Comparison of ENCODE assay signal across 17 cellular contexts in genomic region chr14:56340921-56341320, GRCh38.
DNase-seq lines count a peak whose midpoint lies in the region; ATAC-seq and TF ChIP-seq lines count a peak whose summit lies in the region.
"Had no signal": no experiment of that assay in that cellular context is flagged by ENCODE, and none has a peak within 500 bp of the region (broad histone marks: within the 10 kb centered on the region; RNA-seq: fewer than 3 reads in every experiment).

No MANE protein-coding gene starts in this region.

- DNase-seq in SHP77 (lab: John Stamatoyannopoulos, UW) (peak; percentile 30 to 51), fibroblast of lung (ENCODE audit: low read depth in 2 of 2) (no peak), DMS 273 (lab: John Stamatoyannopoulos, UW; ENCODE audit: unreplicated experiment) (no peak)
- no peak for DNase-seq in activated CD4-positive, alpha-beta T cell treated with anti-CD3 and anti-CD28 coated beads, Interleukin-2, amount 50 U/mL, for 1 hour
- DNase-seq in stimulated activated CD8-positive, alpha-beta memory T cell treated with anti-CD3 and anti-CD28 coated beads, Interleukin-4, amount 100 ng/mL, for 48 hours: no peak
- DNase-seq: Caco-2, DMS53, HCEC 1CT, Karpas-422, NCI-H187 treated with DMSO at 0.1 percent for 48 hours, NCI-H446, NCI-H748 treated with DMSO at 0.1 percent for 48 hours, SIG-M5 had no signal

- H3K4me1 ChIP-seq in BLaER1 treated with 17β-estradiol and CSF1 and Interleukin-3, amounts not matched to agents 10 nM and 100 nM: peaks cover 48 to 65% (median 59%) of the 10 kb centered on the region in 10 experiments
- H3K4me1 ChIP-seq in fibroblast of lung (ENCODE audit: control insufficient read depth, extremely low read depth, insufficient read depth, low read length) (peaks cover 26% of the 10 kb centered on the region), skeletal muscle tissue (ENCODE audit: control insufficient read depth in 3 of 3, insufficient read depth in 3 of 3, low read length in 3 of 3) (peaks cover 12 to 24% (median 19%) of the 10 kb centered on the region in 3 donors)

- H3K36me3 ChIP-seq in BLaER1 treated with 17β-estradiol and CSF1 and Interleukin-3, amounts not matched to agents 10 nM and 100 nM: no peaks in the 10 kb centered on the region
- no peaks in the 10 kb centered on the region for H3K36me3 ChIP-seq in fibroblast of lung (ENCODE audit: control insufficient read depth, insufficient read depth, low read length)
- no peaks in the 10 kb centered on the region for H3K36me3 ChIP-seq in skeletal muscle tissue (ENCODE audit: control insufficient read depth in 3 of 3, insufficient read depth in 3 of 3, low read length in 3 of 3)

- H3K27ac ChIP-seq in BLaER1 treated with 17β-estradiol and CSF1 and Interleukin-3, amounts not matched to agents 10 nM and 100 nM: peak overlapping the region in 7 of 11 experiments; percentile 21 to 78 (median 66); a peak in 8 of 22 replicates
- peak overlapping the region; percentile 59 for H3K27ac ChIP-seq in fibroblast of lung (ENCODE audit: insufficient read depth, low read length)
- peak overlapping the region; percentile 55 for H3K27ac ChIP-seq in skeletal muscle tissue (ENCODE audit: low read depth, low read length)
- H3K27ac ChIP-seq: HL-60 had no signal

- TF ChIP-seq CTCF in fibroblast of lung (conservative IDR thresholded peaks at IDR 0.05 in 1 of 2, IDR thresholded peaks at IDR 0.05 in 1 of 2; ENCODE audit: low read depth in 1 of 2, low read length in 2 of 2): no peak

- ATAC-seq in HG03097 (IDR thresholded peaks at IDR 0.05; ENCODE audit: low FRiP score, unreplicated experiment): no peak

- peaks cover 0 to 8% (median 0%) of the 10 kb centered on the region in 11 experiments; a peak in 5 of 22 replicates for H3K9me3 ChIP-seq in BLaER1 treated with 17β-estradiol and CSF1 and Interleukin-3, amounts not matched to agents 10 nM and 100 nM (replicated peaks in 1 of 11)
- H3K9me3 ChIP-seq in fibroblast of lung (ENCODE audit: control insufficient read depth, insufficient read depth, low read depth, low read length) (no peaks in the 10 kb centered on the region), skeletal muscle tissue (ENCODE audit: control insufficient read depth in 3 of 3, low read length in 3 of 3) (no peaks in the 10 kb centered on the region)
- H3K9me3 ChIP-seq: Caco-2 had no signal

- peak overlapping the region in 2 of 11 experiments; percentile 19 to 69; a peak in 1 of 22 replicates for H3K9ac ChIP-seq in BLaER1 treated with 17β-estradiol and CSF1 and Interleukin-3, amounts not matched to agents 10 nM and 100 nM
- H3K9ac ChIP-seq in fibroblast of lung (ENCODE audit: insufficient read depth, low read length): no peak overlapping the region
- no peak overlapping the region for H3K9ac ChIP-seq in skeletal muscle tissue (ENCODE audit: low read depth in 1 of 3, low read length in 3 of 3)

- no peak overlapping the region for H3K4me3 ChIP-seq in BLaER1 treated with 17β-estradiol and CSF1 and Interleukin-3, amounts not matched to agents 10 nM and 100 nM
- H3K4me3 ChIP-seq in fibroblast of lung (replicated peaks in 1 of 4; ENCODE audit: control extremely low read depth in 1 of 4, insufficient read depth in 1 of 4, low read depth in 3 of 4, low read length in 4 of 4): no peak overlapping the region
- H3K4me3 ChIP-seq in skeletal muscle tissue (ENCODE audit: low read length in 3 of 3): no peak overlapping the region

- H3K79me2 ChIP-seq in fibroblast of lung (ENCODE audit: control insufficient read depth, insufficient read depth, low read length): no peaks in the 10 kb centered on the region

- no peaks in the 10 kb centered on the region for H4K20me1 ChIP-seq in BLaER1 treated with 17β-estradiol and CSF1 and Interleukin-3, amounts not matched to agents 10 nM and 100 nM
- no peaks in the 10 kb centered on the region for H4K20me1 ChIP-seq in fibroblast of lung (ENCODE audit: control insufficient read depth, extremely low read depth, insufficient read depth, low read length)

- H2AFZ ChIP-seq in fibroblast of lung (ENCODE audit: low read length): no peak overlapping the region

- no peaks in the 10 kb centered on the region for H3K27me3 ChIP-seq in BLaER1 treated with 17β-estradiol and CSF1 and Interleukin-3, amounts not matched to agents 10 nM and 100 nM
- H3K27me3 ChIP-seq in fibroblast of lung (ENCODE audit: control insufficient read depth, insufficient read depth, low read length) (no peaks in the 10 kb centered on the region), skeletal muscle tissue (ENCODE audit: control insufficient read depth in 3 of 3, insufficient read depth in 3 of 3, low read length in 3 of 3) (no peaks in the 10 kb centered on the region)

- peak overlapping the region; percentile 46 to 85 (median 74); a peak in 19 of 22 replicates for H3K4me2 ChIP-seq in BLaER1 treated with 17β-estradiol and CSF1 and Interleukin-3, amounts not matched to agents 10 nM and 100 nM
- H3K4me2 ChIP-seq in fibroblast of lung (ENCODE audit: extremely low read depth, insufficient read depth, low read length): no peak overlapping the region

Comparison
In these comparisons a context has a peak if more than half of its experiments do, and no peak if none do; other contexts are left out.
1. DNase-seq: peak in SHP77 (2 of 2); none in fibroblast of lung (0 of 2), activated CD4-positive, alpha-beta T cell treated with anti-CD3 and anti-CD28 coated beads, Interleukin-2, amount 50 U/mL, for 1 hour (single experiment), DMS 273 (single experiment) and stimulated activated CD8-positive, alpha-beta memory T cell treated with anti-CD3 and anti-CD28 coated beads, Interleukin-4, amount 100 ng/mL, for 48 hours (single experiment).
2. Peak in every context shown above with its lines, with median percentiles within 50 percentile points of each other: H3K27ac ChIP-seq.